In the genomic region with DNA sequence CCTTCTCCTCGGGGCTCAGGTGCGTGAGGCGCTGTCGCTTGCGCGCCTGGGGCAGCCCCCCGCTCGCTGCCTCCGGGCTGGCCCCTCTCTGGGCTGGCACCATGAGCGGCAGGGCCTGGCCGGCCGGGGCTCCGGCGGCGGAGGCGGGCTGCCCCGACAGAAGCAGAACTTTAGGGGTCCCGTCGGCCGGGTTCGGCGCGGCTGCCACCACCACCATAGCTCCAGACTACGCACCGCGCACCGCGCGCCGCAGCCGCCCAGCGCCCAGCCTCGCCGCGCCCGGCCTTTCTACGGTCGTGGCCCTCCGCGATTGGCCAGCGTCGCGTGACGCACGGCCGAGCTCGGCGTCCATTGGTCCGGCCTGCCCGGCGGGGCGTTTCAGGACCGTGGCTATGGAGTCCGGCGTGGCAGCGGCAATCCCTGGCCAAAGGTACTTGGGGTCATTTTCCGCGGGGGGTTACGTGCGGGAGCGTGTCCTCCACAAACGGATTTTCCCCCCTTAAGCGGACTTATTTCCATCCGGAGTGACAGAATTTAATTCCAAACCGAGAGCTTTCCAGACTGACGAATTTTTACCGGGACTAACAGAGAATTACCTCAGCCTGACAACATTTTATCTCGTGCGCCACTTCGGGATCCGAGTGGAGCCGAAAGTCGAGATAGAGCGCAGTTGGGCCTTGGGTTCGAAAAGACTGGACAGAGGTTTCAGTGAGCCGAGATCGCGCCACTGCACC, we compare ENCODE assay signal across 8 cellular contexts. TPM values are rescaled to one million over a fixed set of nuclear protein-coding genes. Genes with fewer than 3 reads are reported as not detected.
DNase-seq lines count a peak whose midpoint lies in the region; ATAC-seq and TF ChIP-seq lines count a peak whose summit lies in the region.

A gene (minus strand): TSS at position 262 of the 734 bp plus-strand sequence.

- TF ChIP-seq POLR2A in adrenal gland (IDR thresholded peaks at IDR 0.05) (peak; percentile 99 to 100), heart left ventricle (IDR thresholded peaks at IDR 0.05) (peak; percentile 93 to 99), transverse colon (IDR thresholded peaks at IDR 0.05) (peak; percentile 99)

- H3K4me3 ChIP-seq in GM12864 (ENCODE audit: low read depth, low read length), result peak within 1 kb of the TSS; percentile 86
- H3K4me3 ChIP-seq in adrenal gland, result peak within 1 kb of the TSS; percentile 66 to 100 (median 80)
- H3K4me3 ChIP-seq in heart left ventricle, result peak within 1 kb of the TSS; percentile 70 to 100 (median 90)
- peak within 1 kb of the TSS; percentile 70 to 99 (median 81) for H3K4me3 ChIP-seq in transverse colon

- TF ChIP-seq CTCF in GM12864 (IDR thresholded peaks at IDR 0.05; ENCODE audit: low read depth, low read length, missing control alignments) (no peak), adrenal gland (IDR thresholded peaks at IDR 0.05) (no peak), heart left ventricle (IDR thresholded peaks at IDR 0.05) (no peak), transverse colon (IDR thresholded peaks at IDR 0.05) (no peak)

- H3K36me3 ChIP-seq in adrenal gland (replicated peaks in 1 of 2) (peaks cover 0 to 28% of the 10 kb centered on the region in 2 donors), heart left ventricle (peaks cover 0 to 42% (median 34%) of the 10 kb centered on the region in 9 donors), transverse colon (peaks cover 0 to 19% (median 8%) of the 10 kb centered on the region in 4 donors)

- WGBS in adrenal gland, 4 donors, result 0 to 1% (median 0%) methylated on average over 20 to 78 of the region's 78 CpGs
- WGBS in heart left ventricle, 4 donors, result 0 to 1% (median 0%) methylated on average over 28 to 78 of the region's 78 CpGs
- 0 to 1% methylated on average over 4 to 52 of the region's 78 CpGs for WGBS in transverse colon (ENCODE audit: low coverage in 1 of 2), 2 donors

- H3K4me1 ChIP-seq in adrenal gland (replicated peaks in 1 of 2), result peaks cover 34 to 54% of the 10 kb centered on the region in 2 donors
- H3K4me1 ChIP-seq in heart left ventricle, result peaks cover 20 to 65% (median 48%) of the 10 kb centered on the region in 12 donors
- H3K4me1 ChIP-seq in transverse colon, result peaks cover 12 to 57% (median 43%) of the 10 kb centered on the region in 4 donors

- H3K27me3 ChIP-seq in adrenal gland (no peaks in the 10 kb centered on the region), heart left ventricle (no peaks in the 10 kb centered on the region), transverse colon (no peaks in the 10 kb centered on the region)

- DNase-seq in GM12864 (ENCODE audit: low read depth) (peak; percentile 74), NCI-H1105 (lab: John Stamatoyannopoulos, UW) (peak; percentile 79), T-helper 1 cell (peak; percentile 78 to 93 (median 83)), adrenal gland (peak; percentile 94 to 97 (median 95)), heart left ventricle (peak; percentile 95 to 98 (median 97)), pons (ENCODE audit: low spot score) (peak; percentile 88), transverse colon (peak; percentile 96)

- H3K27ac ChIP-seq in adrenal gland (peak within 1 kb of the TSS; percentile 96 to 100 (median 100)), heart left ventricle (peak within 1 kb of the TSS; percentile 97 to 100 (median 100)), transverse colon (peak within 1 kb of the TSS; percentile 98 to 100 (median 100))

- intact Hi-C loops in adrenal gland (cut with DNase I), result no loop called here
- intact Hi-C loops in heart left ventricle (cut with DNase I), result loop anchor here in 4 of 10 donors (1.0 to 2.0 kb wide), 3 partner anchors 28 to 58 kb away; a partner anchor contains a TSS
- intact Hi-C loops in transverse colon (cut with DNase I; ENCODE audit: low total_unique reads), result no loop called here

- TF ChIP-seq EP300 in transverse colon (IDR thresholded peaks at IDR 0.05; ENCODE audit: low read depth), result no peak

- peak; percentile 77 for ATAC-seq in HG02623 (IDR thresholded peaks at IDR 0.05; ENCODE audit: unreplicated experiment)
- ATAC-seq in heart left ventricle, result peak; percentile 97 to 98 (median 97)

- in situ Hi-C loops in transverse colon (cut with MboI; ENCODE audit: low pct_ligation_motif_present in 1 of 4, low pct_unique_long_range_greater_than_20kb in 1 of 4, low sequenced_read_pairs in 3 of 4), result no loop called here

- no peaks in the 10 kb centered on the region for H3K9me3 ChIP-seq in adrenal gland (replicated peaks in 1 of 3)
- no peaks in the 10 kb centered on the region for H3K9me3 ChIP-seq in heart left ventricle
- no peaks in the 10 kb centered on the region for H3K9me3 ChIP-seq in transverse colon

RNA-seq across cellular contexts. Expression of the gene that starts here (rescaled TPM):
- total RNA-seq in adrenal gland, result 100 to 1,000 TPM in 7 of 8 donors, 10 to 100 TPM in 1; 70.7 to 393 (median 168) TPM
- polyA plus RNA-seq in adrenal gland, result 100 to 1,000 TPM in 1 of 3 donors, 10 to 100 TPM in 2; 31.2 to 250 (median 42.2) TPM
- total RNA-seq in heart left ventricle, result 100 to 1,000 TPM in 3 of 9 donors, 10 to 100 TPM in 6; 59.8 to 133 (median 88.1) TPM
- 100 to 1,000 TPM in 1 of 2 donors, 10 to 100 TPM in 1; 23.8 to 160 TPM for polyA plus RNA-seq in heart left ventricle
- 100 to 1,000 TPM in 3 of 4 donors, 10 to 100 TPM in 1; 68.1 to 263 (median 190) TPM for total RNA-seq in transverse colon

Comparison
In these comparisons a context has a peak if more than half of its experiments do, and no peak if none do; other contexts are left out.
1. Peak in every context shown above with its lines: DNase-seq, ATAC-seq, H3K4me3 ChIP-seq and H3K27ac ChIP-seq.